1 cellular context compared by ENCODE assay signal in genomic region chr1:232570007-232570406, GRCh38.
TF ChIP-seq lines count a peak whose summit lies in the region.

No MANE protein-coding gene starts in this region.

TF ChIP-seq in HEK293, 187 proteins besides CTCF, POLR2A, EP300 and RAD21 (continued from another document):
- TF ChIP-seq ZNF645 (tag by site-specific recombination; IDR thresholded peaks at IDR 0.05) (no peak), ZNF510 (tag by site-specific recombination; IDR thresholded peaks at IDR 0.05; ENCODE audit: insufficient replicate concordance) (no peak), ZNF704 (tag by site-specific recombination; IDR thresholded peaks at IDR 0.05) (no peak), ZSCAN16 (tag by site-specific recombination; IDR thresholded peaks at IDR 0.05) (no peak), ZNF324 (tag by site-specific recombination; IDR thresholded peaks at IDR 0.05) (no peak), PRDM6 (tag by site-specific recombination; IDR thresholded peaks at IDR 0.05) (0 out of 2 replicates have a peak, but pooled peaks have one; percentile 17), ZIC2 (tag by site-specific recombination; IDR thresholded peaks at IDR 0.05) (no peak), ZNF658 (tag by site-specific recombination; IDR thresholded peaks at IDR 0.05) (no peak), ZNF140 (tag by site-specific recombination; IDR thresholded peaks at IDR 0.05) (no peak)
TF ChIP-seq in HEK293: peak in this region for 3.
